ENCODE assay signal across 2 cellular contexts in the genomic region with DNA sequence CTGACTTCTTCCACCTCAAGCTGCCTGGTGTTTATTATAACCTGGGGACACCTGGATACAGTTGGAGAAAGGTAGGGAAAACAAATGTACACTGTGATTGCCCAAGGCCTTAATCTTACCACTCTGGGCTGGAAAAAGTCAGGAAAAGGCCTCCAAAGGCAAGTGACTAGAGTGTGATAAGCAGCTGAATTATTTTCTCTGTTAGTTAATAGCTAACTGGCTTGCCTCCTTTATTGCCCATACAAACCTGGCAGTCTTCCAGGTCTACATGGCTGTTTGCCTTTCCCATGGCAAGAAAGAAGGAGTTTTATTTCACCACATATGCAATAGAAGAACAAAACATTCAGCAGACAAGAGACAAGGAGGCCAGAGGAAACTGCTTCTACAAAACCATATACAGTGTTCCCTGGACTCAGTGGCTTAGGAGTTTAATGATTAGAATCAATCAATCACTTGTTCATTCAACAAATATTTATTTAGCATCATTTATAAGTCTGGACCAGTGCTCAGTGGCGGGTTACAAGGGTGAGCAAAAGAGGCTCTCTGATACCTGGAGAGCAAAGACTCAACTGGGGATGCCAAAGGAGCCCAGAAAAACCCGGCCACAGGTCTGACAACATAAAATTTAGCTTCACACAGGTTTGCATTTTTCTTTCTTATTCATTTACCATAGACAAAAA.
A peak's percentile ranks its signal among the peaks of the same experiment; 100 is the strongest.
TF ChIP-seq lines count a peak whose summit lies in the region.

No MANE protein-coding gene starts in this region.

TF ChIP-seq in IMR-90, 13 proteins besides CTCF, POLR2A, EP300 and RAD21:
- TF ChIP-seq BHLHE40 (IDR thresholded peaks at IDR 0.05; ENCODE audit: low read depth, low read length) (no peak), SMC3 (IDR thresholded peaks at IDR 0.05; ENCODE audit: low read depth, low read length) (no peak), RCOR1 (IDR thresholded peaks at IDR 0.05; ENCODE audit: insufficient replicate concordance, low read length) (no peak), MAFK (IDR thresholded peaks at IDR 0.05; ENCODE audit: low read depth, low read length) (no peak), ELK1 (IDR thresholded peaks at IDR 0.05; ENCODE audit: borderline replicate concordance, low read depth, low read length) (no peak), CHD1 (IDR thresholded peaks at IDR 0.05; ENCODE audit: low read depth, low read length) (no peak), RFX5 (IDR thresholded peaks at IDR 0.05; ENCODE audit: low read depth, low read length) (no peak), FOS (IDR thresholded peaks at IDR 0.05; ENCODE audit: low read depth, low read length) (no peak), MAZ (IDR thresholded peaks at IDR 0.05; ENCODE audit: borderline replicate concordance, low read depth, low read length) (no peak), USF2 (IDR thresholded peaks at IDR 0.05; ENCODE audit: low read depth, low read length) (no peak), MXI1 (IDR thresholded peaks at IDR 0.05; ENCODE audit: borderline replicate concordance, low read depth, low read length) (no peak), NFE2L2 (IDR thresholded peaks at IDR 0.05; ENCODE audit: low read depth, low read length) (no peak), CEBPB (IDR thresholded peaks at IDR 0.05; ENCODE audit: low read depth, low read length) (no peak)

TF ChIP-seq in HepG2, 621 proteins besides CTCF, POLR2A, EP300 and RAD21 (continues in another document):
- TF ChIP-seq, protein P1, sequence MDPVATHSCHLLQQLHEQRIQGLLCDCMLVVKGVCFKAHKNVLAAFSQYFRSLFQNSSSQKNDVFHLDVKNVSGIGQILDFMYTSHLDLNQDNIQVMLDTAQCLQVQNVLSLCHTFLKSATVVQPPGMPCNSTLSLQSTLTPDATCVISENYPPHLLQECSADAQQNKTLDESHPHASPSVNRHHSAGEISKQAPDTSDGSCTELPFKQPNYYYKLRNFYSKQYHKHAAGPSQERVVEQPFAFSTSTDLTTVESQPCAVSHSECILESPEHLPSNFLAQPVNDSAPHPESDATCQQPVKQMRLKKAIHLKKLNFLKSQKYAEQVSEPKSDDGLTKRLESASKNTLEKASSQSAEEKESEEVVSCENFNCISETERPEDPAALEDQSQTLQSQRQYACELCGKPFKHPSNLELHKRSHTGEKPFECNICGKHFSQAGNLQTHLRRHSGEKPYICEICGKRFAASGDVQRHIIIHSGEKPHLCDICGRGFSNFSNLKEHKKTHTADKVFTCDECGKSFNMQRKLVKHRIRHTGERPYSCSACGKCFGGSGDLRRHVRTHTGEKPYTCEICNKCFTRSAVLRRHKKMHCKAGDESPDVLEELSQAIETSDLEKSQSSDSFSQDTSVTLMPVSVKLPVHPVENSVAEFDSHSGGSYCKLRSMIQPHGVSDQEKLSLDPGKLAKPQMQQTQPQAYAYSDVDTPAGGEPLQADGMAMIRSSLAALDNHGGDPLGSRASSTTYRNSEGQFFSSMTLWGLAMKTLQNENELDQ (CRISPR knock-in tag; IDR thresholded peaks at IDR 0.05; ENCODE audit: borderline replicate concordance) = no peak
- TF ChIP-seq ZNF615 (CRISPR knock-in tag; IDR thresholded peaks at IDR 0.05; ENCODE audit: borderline replicate concordance) (no peak), KLF16 (CRISPR knock-in tag; IDR thresholded peaks at IDR 0.05) (0 out of 4 replicates have a peak, but pooled peaks of 1 of the 2 experiments have one; percentile 23), ZMYM3 (CRISPR knock-in tag; IDR thresholded peaks at IDR 0.05) (0 out of 2 replicates have a peak, but pooled peaks have one; percentile 24), ZMYM4 (CRISPR knock-in tag; IDR thresholded peaks at IDR 0.05) (peak; percentile 48; the same call in 1 of the 2 replicates), PHF21A (CRISPR knock-in tag; IDR thresholded peaks at IDR 0.05) (peak; percentile 62; the same call in 1 of the 2 replicates), ZFX (CRISPR knock-in tag; IDR thresholded peaks at IDR 0.05; ENCODE audit: low read depth) (0 out of 2 replicates have a peak, but pooled peaks have one; percentile 30), ISL2 (CRISPR knock-in tag; IDR thresholded peaks at IDR 0.05) (peak; percentile 71; the same call in 1 of the 2 replicates), HNRNPH1 (optimal IDR thresholded peaks at IDR 0.05; ENCODE audit: low read depth, low read length) (no peak), SOX13 (IDR thresholded peaks at IDR 0.05) (no peak), SOX13 (CRISPR knock-in tag; conservative IDR thresholded peaks at IDR 0.05 in 1 of 2, IDR thresholded peaks at IDR 0.05 in 1 of 2) (peak in 1 of 2 experiments; percentile 61; a peak in 1 of 4 replicates), NR2F6 (IDR thresholded peaks at IDR 0.05) (no peak), NR2F6 (CRISPR knock-in tag; IDR thresholded peaks at IDR 0.05) (0 out of 2 replicates have a peak, but pooled peaks have one; percentile 14), NR2F2 (IDR thresholded peaks at IDR 0.05; ENCODE audit: borderline replicate concordance, low read depth) (peak; percentile 42; the same call in 1 of the 2 replicates), ATF7-NPFF (CRISPR knock-in tag; IDR thresholded peaks at IDR 0.05; ENCODE audit: low read depth) (no peak), HNRNPL (IDR thresholded peaks at IDR 0.05; ENCODE audit: low read depth, low read length) (no peak), THAP11 (CRISPR knock-in tag; IDR thresholded peaks at IDR 0.05) (0 out of 2 replicates have a peak, but pooled peaks have one; percentile 19), NFIC (IDR thresholded peaks at IDR 0.05; ENCODE audit: low read length) (peak; percentile 82; the same call in 1 of the 2 replicates), REPIN1 (CRISPR knock-in tag; IDR thresholded peaks at IDR 0.05; ENCODE audit: borderline replicate concordance, low read depth) (no peak), AHDC1 (CRISPR knock-in tag; IDR thresholded peaks at IDR 0.05; ENCODE audit: borderline replicate concordance) (0 out of 2 replicates have a peak, but pooled peaks have one; percentile 47), RFXANK (CRISPR knock-in tag; IDR thresholded peaks at IDR 0.05) (no peak), ONECUT2 (CRISPR knock-in tag; IDR thresholded peaks at IDR 0.05) (no peak), HNF1B (CRISPR knock-in tag; IDR thresholded peaks at IDR 0.05) (peak; percentile 91), ZNF326 (CRISPR knock-in tag; IDR thresholded peaks at IDR 0.05; ENCODE audit: borderline replicate concordance) (no peak), PAXIP1 (CRISPR knock-in tag; conservative IDR thresholded peaks at IDR 0.05) (peak; percentile 63), ZEB1 (IDR thresholded peaks at IDR 0.05; ENCODE audit: insufficient replicate concordance, low read depth) (peak; percentile 79), BCL6 (CRISPR knock-in tag; IDR thresholded peaks at IDR 0.05) (peak; percentile 37; the same call in 1 of the 2 replicates), NCOA2 (CRISPR knock-in tag; IDR thresholded peaks at IDR 0.05) (0 out of 2 replicates have a peak, but pooled peaks have one; percentile 17), ZNF550 (CRISPR knock-in tag; IDR thresholded peaks at IDR 0.05; ENCODE audit: borderline replicate concordance) (no peak), FOXP1 (IDR thresholded peaks at IDR 0.05) (no peak), FOXP1 (CRISPR knock-in tag; IDR thresholded peaks at IDR 0.05) (0 out of 2 replicates have a peak, but pooled peaks have one; percentile 13), SMC3 (IDR thresholded peaks at IDR 0.05; ENCODE audit: low read length) (no peak), ZFP62 (CRISPR knock-in tag; IDR thresholded peaks at IDR 0.05) (no peak), HNF4A (CRISPR knock-in tag; IDR thresholded peaks at IDR 0.05) (0 out of 2 replicates have a peak, but pooled peaks have one; percentile 7), CEBPG (CRISPR knock-in tag; IDR thresholded peaks at IDR 0.05) (peak; percentile 72), SOX5 (CRISPR knock-in tag; IDR thresholded peaks at IDR 0.05; ENCODE audit: borderline replicate concordance) (peak; percentile 33; the same call in 1 of the 2 replicates), FOXA3 (CRISPR knock-in tag; IDR thresholded peaks at IDR 0.05) (peak; percentile 22; the same call in 1 of the 2 replicates)
